In the genomic region with DNA sequence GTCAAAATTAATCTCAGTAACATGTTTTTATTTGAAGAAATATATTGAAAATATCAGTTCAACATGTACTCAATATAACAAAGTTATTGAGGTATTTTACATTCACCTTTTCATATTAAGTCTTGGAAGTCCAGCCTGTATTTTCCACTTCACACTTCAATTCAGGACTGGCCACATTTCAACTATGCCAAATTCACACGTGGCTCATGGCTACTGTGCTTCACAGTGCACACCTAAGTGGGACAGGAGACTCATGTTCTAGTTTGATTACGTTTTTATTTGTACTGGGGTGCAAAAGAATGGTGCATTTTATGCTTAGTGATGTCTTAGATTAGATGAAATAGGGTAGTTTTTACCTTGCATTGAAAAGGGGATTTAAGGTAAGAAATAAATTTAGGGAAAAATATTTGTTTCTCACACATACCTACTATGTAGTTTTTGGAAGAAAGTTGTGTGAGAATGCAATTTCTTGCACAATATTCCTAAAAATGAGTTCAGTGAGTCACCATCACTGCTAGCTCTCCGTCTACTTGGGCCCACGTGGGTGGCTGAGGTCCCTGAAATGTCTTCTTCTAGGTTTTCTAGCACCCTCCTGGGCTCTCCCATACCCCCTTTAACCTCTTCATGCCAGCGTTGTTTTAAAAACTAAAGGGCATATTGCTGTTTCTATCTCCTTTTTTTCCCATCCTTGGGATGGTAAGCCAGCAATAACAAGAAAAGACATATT, we compare ENCODE assay signal across 21 cellular contexts.
DNase-seq lines count a peak whose midpoint lies in the region; ATAC-seq, FAIRE-seq and TF ChIP-seq lines count a peak whose summit lies in the region.
"Had no signal": no experiment of that assay in that cellular context is flagged by ENCODE, and none has a peak within 500 bp of the region (broad histone marks: within the 10 kb centered on the region; RNA-seq: fewer than 3 reads in every experiment).

No MANE protein-coding gene starts in this region.

- FAIRE-seq in A549 (lab: Jason Lieb, UNC): no peak
- FAIRE-seq: D721Med, G401.6, GM12891, H1 had no signal

- no peaks in the 10 kb centered on the region for H4K20me1 ChIP-seq in smooth muscle cell (ENCODE audit: low read depth)

- H2AFZ ChIP-seq in smooth muscle cell (ENCODE audit: low read depth): no peak overlapping the region

- H3K4me3 ChIP-seq in A549 (no peak overlapping the region), choroid plexus epithelial cell (ENCODE audit: low read depth, low read length) (no peak overlapping the region), smooth muscle cell (no peak overlapping the region)

- POLR2A ChIA-PET in A549 (lab: Yijun Ruan, JAX): no interaction called here

- DNase-seq in A549 (ENCODE audit: low read depth in 1 of 2, low spot score in 1 of 2): no peak
- peak; percentile 11 for DNase-seq in RPMI7951 (ENCODE audit: low read depth)
- peak; percentile 4 for DNase-seq in choroid plexus epithelial cell (ENCODE audit: low read depth)
- no peak for DNase-seq in smooth muscle cell (lab: John Stamatoyannopoulos, UW; ENCODE audit: unreplicated experiment)
- DNase-seq in NCI-H226: no peak
- no peak for DNase-seq in stimulated activated naive CD8-positive, alpha-beta T cell treated with anti-CD3 and anti-CD28 coated beads, Interleukin-15, Interleukin-2, amounts not matched to agents 100 U/mL and 50 U/mL, for 24 hours
- DNase-seq in NAMALWA (ENCODE audit: low spot score): no peak
- DNase-seq: BE2C; CD4-positive, alpha-beta memory T cell; COR-L47; DMS153; DMS79 treated with DMSO at 0.1 percent for 48 hours; EL; HCEC 1CT; HFFc6 had no signal

- TF ChIP-seq POLR2A in A549 (IDR thresholded peaks at IDR 0.05; ENCODE audit: low read length): no peak

- H3K36me3 ChIP-seq in smooth muscle cell (ENCODE audit: low read depth): no peaks in the 10 kb centered on the region
- H3K36me3 ChIP-seq: BE2C had no signal

- H3K27me3 ChIP-seq in smooth muscle cell (ENCODE audit: low read depth): no peaks in the 10 kb centered on the region
- H3K27me3 ChIP-seq: BE2C had no signal

- H3K4me1 ChIP-seq in A549 (no peaks in the 10 kb centered on the region), smooth muscle cell (ENCODE audit: low read depth) (peaks cover 15% of the 10 kb centered on the region)
- H3K4me1 ChIP-seq: BE2C had no signal

- WGBS in A549 (ENCODE audit: missing lambda C conversion rate): 68% methylated on average over 5 of the region's 5 CpGs
- 59% methylated on average over 5 of the region's 5 CpGs for WGBS in smooth muscle cell (ENCODE audit: low lambda C conversion rate)

- CTCF ChIA-PET in A549 (lab: Yijun Ruan, JAX): no interaction called here

- H3K79me2 ChIP-seq in smooth muscle cell (ENCODE audit: low read depth): no peaks in the 10 kb centered on the region

- no peak overlapping the region for H3K9ac ChIP-seq in smooth muscle cell (ENCODE audit: low read depth)

- H3F3A ChIP-seq in smooth muscle cell (ENCODE audit: low read depth): no peaks in the 10 kb centered on the region

- TF ChIP-seq CTCF in A549 (IDR thresholded peaks at IDR 0.05) (no peak), choroid plexus epithelial cell (conservative IDR thresholded peaks at IDR 0.05; ENCODE audit: low read depth, low read length) (no peak), smooth muscle cell (IDR thresholded peaks at IDR 0.05; ENCODE audit: borderline replicate concordance, insufficient read depth, poor library complexity, severe bottlenecking) (no peak)

- TF ChIP-seq RAD21 in A549 (conservative IDR thresholded peaks at IDR 0.05 in 1 of 2, IDR thresholded peaks at IDR 0.05 in 1 of 2): no peak

- H3K4me2 ChIP-seq in A549 (no peak overlapping the region), smooth muscle cell (peak overlapping the region; percentile 22)

- no peak for ATAC-seq in A549
- no peak for ATAC-seq in stimulated activated naive CD8-positive, alpha-beta T cell treated with anti-CD3 and anti-CD28 coated beads, Interleukin-15, Interleukin-2, amounts not matched to agents 100 U/mL and 50 U/mL, for 24 hours
- no peak for ATAC-seq in GM18511 (IDR thresholded peaks at IDR 0.05; ENCODE audit: unreplicated experiment)

- TF ChIP-seq EP300 in A549 (IDR thresholded peaks at IDR 0.05): no peak

- H3K27ac ChIP-seq in A549: no peak overlapping the region
- peak overlapping the region; percentile 76 for H3K27ac ChIP-seq in smooth muscle cell (ENCODE audit: low read depth)
- H3K27ac ChIP-seq: C4-2B had no signal

- H3K9me3 ChIP-seq in A549 (no peaks in the 10 kb centered on the region; the same call in 2 of the 3 replicates), smooth muscle cell (replicated peaks; ENCODE audit: low read depth) (no peaks in the 10 kb centered on the region)
- H3K9me3 ChIP-seq: BE2C had no signal

TF ChIP-seq in A549, 52 proteins besides CTCF, POLR2A, EP300 and RAD21:
- TF ChIP-seq FOSL2 (IDR thresholded peaks at IDR 0.05): no peak
- 0 out of 2 replicates have a peak, but pooled peaks have one; percentile 7 for TF ChIP-seq FOSL2 (CRISPR knock-in tag; IDR thresholded peaks at IDR 0.05)
- no peak for TF ChIP-seq ESRRA (IDR thresholded peaks at IDR 0.05; ENCODE audit: borderline replicate concordance, low read length)
- no peak for TF ChIP-seq MAFK (IDR thresholded peaks at IDR 0.05; ENCODE audit: partially characterized antibody)

Comparison
In these comparisons a context has a peak if more than half of its experiments do, and no peak if none do; other contexts are left out.
1. DNase-seq: peak in RPMI7951 (single experiment) and choroid plexus epithelial cell (single experiment); none in A549 (0 of 2), smooth muscle cell (single experiment), NCI-H226 (single experiment), stimulated activated naive CD8-positive, alpha-beta T cell treated with anti-CD3 and anti-CD28 coated beads, Interleukin-15, Interleukin-2, amounts not matched to agents 100 U/mL and 50 U/mL, for 24 hours (single experiment) and NAMALWA (single experiment).